ENCODE assay signal across 8 cellular contexts in the genomic region with DNA sequence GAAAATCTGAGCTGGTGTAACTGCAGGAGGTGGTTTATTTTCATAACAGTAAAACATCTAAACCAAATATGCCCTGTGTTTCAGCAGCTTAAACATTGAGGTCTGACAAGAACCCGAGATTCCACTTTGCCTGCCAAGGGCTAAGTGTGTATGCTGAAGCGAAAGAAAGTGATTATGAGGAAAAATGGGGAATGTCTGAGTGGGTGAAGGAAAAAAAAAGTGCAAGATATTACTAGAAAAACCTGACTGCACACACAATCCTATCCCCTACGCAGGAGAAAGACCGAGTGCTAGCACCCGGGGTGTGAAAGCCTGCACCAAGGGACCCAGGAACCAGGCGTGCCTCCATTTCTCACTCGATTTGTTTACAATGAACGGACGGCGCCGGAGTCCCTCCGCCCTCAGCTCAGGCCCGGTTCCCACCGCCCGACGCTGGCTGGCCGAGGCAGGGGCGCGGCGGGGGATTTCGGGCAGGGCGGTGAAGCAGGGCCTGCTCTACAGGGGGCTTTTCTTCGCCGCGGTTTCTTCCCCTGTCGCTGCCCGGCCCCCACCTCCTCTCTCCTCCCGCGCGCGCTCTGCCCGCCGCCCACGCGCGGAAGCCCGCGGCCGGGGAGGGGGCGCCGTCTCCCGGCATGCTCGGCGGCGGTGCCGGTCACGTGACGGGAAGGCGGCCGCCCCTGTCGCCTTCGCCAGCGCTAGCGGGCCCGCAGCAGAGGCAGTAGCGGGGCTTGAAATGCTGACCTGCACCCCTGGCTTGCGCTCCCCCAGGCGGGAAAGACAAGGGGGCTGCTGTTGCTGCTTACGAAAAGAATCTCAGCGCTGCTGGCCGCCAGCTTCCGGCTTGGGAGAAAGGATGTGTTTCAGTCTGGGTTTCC. TPM values are rescaled to one million over a fixed set of nuclear protein-coding genes. Genes with fewer than 3 reads are reported as not detected.
DNase-seq lines count a peak whose midpoint lies in the region; ATAC-seq and TF ChIP-seq lines count a peak whose summit lies in the region.

No MANE protein-coding gene starts in this region.

- peak overlapping the region; percentile 98 for H2AFZ ChIP-seq in SK-N-SH (ENCODE audit: low read depth)

- no peaks in the 10 kb centered on the region for H3K79me2 ChIP-seq in SK-N-SH (ENCODE audit: insufficient read depth)

- H4K20me1 ChIP-seq in SK-N-SH (ENCODE audit: insufficient read depth): no peaks in the 10 kb centered on the region

- TF ChIP-seq POLR2A in ovary (IDR thresholded peaks at IDR 0.05) (peak; percentile 92), tibial nerve (IDR thresholded peaks at IDR 0.05) (peak; percentile 92 to 96)

- intact Hi-C loops in Right ventricle myocardium superior (cut with DNase I): no loop called here
- intact Hi-C loops in ovary (cut with DNase I): no loop called here

- no peaks in the 10 kb centered on the region for H3K9me3 ChIP-seq in SK-N-SH
- no peaks in the 10 kb centered on the region for H3K9me3 ChIP-seq in ovary
- H3K9me3 ChIP-seq in tibial nerve: no peaks in the 10 kb centered on the region

- H3K4me1 ChIP-seq in SK-N-SH (ENCODE audit: control insufficient read depth in 1 of 2, insufficient read depth in 2 of 2, low read depth in 1 of 2, low read length in 1 of 2) (peaks cover 11 to 20% of the 10 kb centered on the region in 2 experiments), ovary (ENCODE audit: insufficient read depth) (peaks cover 4% of the 10 kb centered on the region), tibial nerve (peaks cover 0 to 39% (median 22%) of the 10 kb centered on the region in 4 donors)

- peak overlapping the region; percentile 85 for H3K4me2 ChIP-seq in SK-N-SH

- no peaks in the 10 kb centered on the region for H3K36me3 ChIP-seq in SK-N-SH (replicated peaks in 1 of 2; ENCODE audit: control insufficient read depth in 1 of 2, insufficient read depth in 2 of 2, low read length in 1 of 2)
- no peaks in the 10 kb centered on the region for H3K36me3 ChIP-seq in ovary
- H3K36me3 ChIP-seq in tibial nerve: no peaks in the 10 kb centered on the region

- H3K36me3 Mint-ChIP-seq in activated naive CD4-positive, alpha-beta T cell treated with anti-CD3 and anti-CD28 coated beads, Interleukin-2, amount 50 U/mL, for 72 hours: peaks cover 4 to 23% of the 10 kb centered on the region in 2 donors

- WGBS in SK-N-SH (ENCODE audit: low lambda C conversion rate): 40% methylated on average over 9 of the region's 62 CpGs
- 0 to 1% (median 1%) methylated on average over 49 to 61 of the region's 62 CpGs for WGBS in ovary, 3 donors
- 0% methylated on average over 23 to 59 of the region's 62 CpGs for whole genome bisulfite sequencing in tibial nerve, 2 donors

- peak overlapping the region; percentile 55 to 74 for H3K4me3 ChIP-seq in SK-N-SH (ENCODE audit: low read depth in 2 of 2, low read length in 1 of 2)
- H3K4me3 ChIP-seq in ovary: peak overlapping the region; percentile 58
- peak overlapping the region; percentile 61 to 83 (median 64) for H3K4me3 ChIP-seq in tibial nerve

- DNase-seq in DMS153 (lab: John Stamatoyannopoulos, UW): peak; percentile 59
- DNase-seq in HuH-7.5 (ENCODE audit: low spot score): peak; percentile 39
- peak; percentile 94 for DNase-seq in SK-N-SH
- DNase-seq in activated naive CD4-positive, alpha-beta T cell treated with anti-CD3 and anti-CD28 coated beads, Interleukin-2, amount 50 U/mL, for 72 hours (ENCODE audit: low spot score in 2 of 2): peak; percentile 86
- DNase-seq in Right ventricle myocardium superior: peak; percentile 87
- DNase-seq in ovary: peak; percentile 77 to 89 (median 85)
- peak; percentile 54 to 58 for DNase-seq in tibial nerve (ENCODE audit: low spot score in 2 of 2)

- POLR2A ChIA-PET in SK-N-SH (lab: Yijun Ruan, JAX): interaction anchor here (1.1 to 1.4 kb wide), 2 partner anchors 10 to 15 kb away, joined by 3 read pairs; no protein-coding TSS in a partner anchor

- peak overlapping the region; percentile 61 for H3K9ac ChIP-seq in SK-N-SH

- H3F3A ChIP-seq in SK-N-SH (replicated peaks; ENCODE audit: insufficient read depth): peaks cover 4% of the 10 kb centered on the region

- H3K27ac ChIP-seq in SK-N-SH (ENCODE audit: low read depth in 2 of 2, low read length in 1 of 2) (peak overlapping the region; percentile 43 to 90; a peak in 3 of 4 replicates), ovary (peak overlapping the region; percentile 91 to 99), tibial nerve (peak overlapping the region; percentile 91 to 99 (median 98))

- CTCF ChIA-PET in SK-N-SH (lab: Yijun Ruan, JAX): interaction anchor here (1.1 to 1.3 kb wide), 3 partner anchors 8 to 99 kb away, joined by 3 to 4 read pairs (median 3); no protein-coding TSS in a partner anchor

- no peaks in the 10 kb centered on the region for H3K9me2 ChIP-seq in SK-N-SH

- TF ChIP-seq CTCF in SK-N-SH (IDR thresholded peaks at IDR 0.05) (no peak), ovary (IDR thresholded peaks at IDR 0.05) (peak in 1 of 3 donors; percentile 27), tibial nerve (IDR thresholded peaks at IDR 0.05) (peak in 2 of 5 experiments; percentile 32 to 40)

- H3K9me3 Mint-ChIP-seq in activated naive CD4-positive, alpha-beta T cell treated with anti-CD3 and anti-CD28 coated beads, Interleukin-2, amount 50 U/mL, for 72 hours: no peaks in the 10 kb centered on the region

- TF ChIP-seq RAD21 in SK-N-SH (IDR thresholded peaks at IDR 0.05; ENCODE audit: low read length): no peak

- peak; percentile 64 for ATAC-seq in GM21447 (IDR thresholded peaks at IDR 0.05; ENCODE audit: unreplicated experiment)
- ATAC-seq in activated naive CD4-positive, alpha-beta T cell treated with anti-CD3 and anti-CD28 coated beads, Interleukin-2, amount 50 U/mL, for 72 hours: peak; percentile 70 to 78
- peak; percentile 96 for ATAC-seq in Right ventricle myocardium superior (ENCODE audit: poor library complexity)

- TF ChIP-seq EP300 in SK-N-SH (IDR thresholded peaks at IDR 0.05; ENCODE audit: borderline replicate concordance in 1 of 2, low read depth in 1 of 2, low read length in 1 of 2) (no peak), ovary (IDR thresholded peaks at IDR 0.05) (no peak), tibial nerve (IDR thresholded peaks at IDR 0.05) (peak in 1 of 2 donors; percentile 91)

- H3K27ac Mint-ChIP-seq in activated naive CD4-positive, alpha-beta T cell treated with anti-CD3 and anti-CD28 coated beads, Interleukin-2, amount 50 U/mL, for 72 hours: peak overlapping the region; percentile 95 to 97

- H3K27me3 ChIP-seq in SK-N-SH (ENCODE audit: insufficient read depth): no peaks in the 10 kb centered on the region
- H3K27me3 ChIP-seq in ovary: no peaks in the 10 kb centered on the region
- no peaks in the 10 kb centered on the region for H3K27me3 ChIP-seq in tibial nerve

TF ChIP-seq in SK-N-SH, 30 proteins besides CTCF, POLR2A, EP300 and RAD21 (continues in another document):
- TF ChIP-seq MXI1 (IDR thresholded peaks at IDR 0.05; ENCODE audit: low read depth, low read length) (peak; percentile 59; the same call in 1 of the 2 replicates), SIN3A (IDR thresholded peaks at IDR 0.05; ENCODE audit: borderline replicate concordance, low read depth, low read length) (no peak), NFIC (IDR thresholded peaks at IDR 0.05; ENCODE audit: borderline replicate concordance) (no peak; the same call in 1 of the 2 replicates), POLR2AphosphoS5 (IDR thresholded peaks at IDR 0.05; ENCODE audit: low read depth, low read length) (peak; percentile 51), CHD2 (IDR thresholded peaks at IDR 0.05; ENCODE audit: low read length, partially characterized antibody) (peak; percentile 11)
- TF ChIP-seq, protein P1, sequence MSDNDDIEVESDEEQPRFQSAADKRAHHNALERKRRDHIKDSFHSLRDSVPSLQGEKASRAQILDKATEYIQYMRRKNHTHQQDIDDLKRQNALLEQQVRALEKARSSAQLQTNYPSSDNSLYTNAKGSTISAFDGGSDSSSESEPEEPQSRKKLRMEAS (IDR thresholded peaks at IDR 0.05; ENCODE audit: low read depth): peak; percentile 90; the same call in 1 of the 2 replicates
- TF ChIP-seq, protein P2, sequence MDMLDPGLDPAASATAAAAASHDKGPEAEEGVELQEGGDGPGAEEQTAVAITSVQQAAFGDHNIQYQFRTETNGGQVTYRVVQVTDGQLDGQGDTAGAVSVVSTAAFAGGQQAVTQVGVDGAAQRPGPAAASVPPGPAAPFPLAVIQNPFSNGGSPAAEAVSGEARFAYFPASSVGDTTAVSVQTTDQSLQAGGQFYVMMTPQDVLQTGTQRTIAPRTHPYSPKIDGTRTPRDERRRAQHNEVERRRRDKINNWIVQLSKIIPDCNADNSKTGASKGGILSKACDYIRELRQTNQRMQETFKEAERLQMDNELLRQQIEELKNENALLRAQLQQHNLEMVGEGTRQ (IDR thresholded peaks at IDR 0.05; ENCODE audit: borderline replicate concordance, low read depth, low read length): peak; percentile 72
- TF ChIP-seq, protein P3, sequence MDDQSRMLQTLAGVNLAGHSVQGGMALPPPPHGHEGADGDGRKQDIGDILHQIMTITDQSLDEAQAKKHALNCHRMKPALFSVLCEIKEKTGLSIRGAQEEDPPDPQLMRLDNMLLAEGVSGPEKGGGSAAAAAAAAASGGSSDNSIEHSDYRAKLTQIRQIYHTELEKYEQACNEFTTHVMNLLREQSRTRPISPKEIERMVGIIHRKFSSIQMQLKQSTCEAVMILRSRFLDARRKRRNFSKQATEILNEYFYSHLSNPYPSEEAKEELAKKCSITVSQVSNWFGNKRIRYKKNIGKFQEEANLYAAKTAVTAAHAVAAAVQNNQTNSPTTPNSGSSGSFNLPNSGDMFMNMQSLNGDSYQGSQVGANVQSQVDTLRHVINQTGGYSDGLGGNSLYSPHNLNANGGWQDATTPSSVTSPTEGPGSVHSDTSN (IDR thresholded peaks at IDR 0.05): no peak

RNA-seq across cellular contexts. Expression of a gene that starts 35.9 kb away (rescaled TPM):
- polyA plus RNA-seq in SK-N-SH (2012; rRNA removed): 1.8 and 2.4 TPM in 2 replicates
- polyA plus RNA-seq in SK-N-SH (2012; cell fraction: cytosol; rRNA removed): 1.0 and 1.7 TPM in 2 replicates
- 3.5 and 3.6 TPM in 2 replicates for polyA plus RNA-seq in SK-N-SH (2012; cell fraction: nucleus; rRNA removed)
- 10 to 100 TPM; 37.5 to 51.3 TPM for total RNA-seq in activated naive CD4-positive, alpha-beta T cell treated with anti-CD3 and anti-CD28 coated beads, Interleukin-2, amount 50 U/mL, for 72 hours
- total RNA-seq in Right ventricle myocardium superior: 21.2 TPM
- total RNA-seq in ovary: 10 to 100 TPM; 13.6 to 43.2 (median 20.5) TPM
- polyA plus RNA-seq in ovary: 10 to 100 TPM; 11.3 to 19.5 TPM
- total RNA-seq in tibial nerve: 10 to 100 TPM; 49.2 to 82.0 (median 52.7) TPM

Comparison
In these comparisons a context has a peak if more than half of its experiments do, and no peak if none do; other contexts are left out.
1. Peak in every context shown above with its lines: DNase-seq, ATAC-seq, H3K4me3 ChIP-seq and H3K27ac ChIP-seq.
2. DNase-seq: peak in every context shown above with its lines; median percentile 94 in SK-N-SH; 87 in Right ventricle myocardium superior; 86 in activated naive CD4-positive, alpha-beta T cell treated with anti-CD3 and anti-CD28 coated beads, Interleukin-2, amount 50 U/mL, for 72 hours; 85 in ovary; 59 in DMS153; 56 in tibial nerve; 39 in HuH-7.5.